ENCODE assay signal across 1 cellular context in the genomic region with DNA sequence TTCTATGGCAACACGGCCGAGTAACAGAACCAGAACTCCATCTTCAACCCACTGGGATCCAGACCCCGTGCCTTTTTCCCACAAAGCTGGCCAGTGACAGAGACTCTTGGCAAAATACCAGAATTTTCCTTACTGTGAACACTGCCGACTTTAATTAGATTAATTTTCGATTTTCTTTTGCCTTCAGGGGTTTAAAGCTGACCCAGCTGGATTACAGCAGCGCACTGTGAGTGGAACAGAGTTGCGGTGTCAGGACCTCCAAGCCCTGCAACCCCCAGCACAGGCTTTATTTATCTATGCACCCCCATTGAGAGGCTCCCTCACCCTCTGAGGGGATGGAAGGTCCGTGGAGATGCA.
TF ChIP-seq lines count a peak whose summit lies in the region.

No MANE protein-coding gene starts in this region.

TF ChIP-seq in H1, 55 proteins besides CTCF, POLR2A, EP300 and RAD21:
- TF ChIP-seq SIRT6 (IDR thresholded peaks at IDR 0.05; ENCODE audit: low read length) (no peak), RFX5 (IDR thresholded peaks at IDR 0.05; ENCODE audit: borderline replicate concordance, low read depth, low read length) (no peak), SIN3A (conservative IDR thresholded peaks at IDR 0.05 in 1 of 2, IDR thresholded peaks at IDR 0.05 in 1 of 2; ENCODE audit: low read depth in 1 of 2, low read length in 2 of 2) (no peak), POU5F1 (IDR thresholded peaks at IDR 0.05; ENCODE audit: low read depth, low read length) (no peak), CEBPB (IDR thresholded peaks at IDR 0.05; ENCODE audit: low read depth, low read length) (no peak), BRCA1 (IDR thresholded peaks at IDR 0.05; ENCODE audit: low read depth, low read length) (no peak), SP1 (IDR thresholded peaks at IDR 0.05; ENCODE audit: low read depth, low read length) (no peak), PHF8 (conservative IDR thresholded peaks at IDR 0.05; ENCODE audit: low read depth, low read length) (no peak), MAX (IDR thresholded peaks at IDR 0.05) (no peak), EZH2 (IDR thresholded peaks at IDR 0.05; ENCODE audit: low read depth, low read length, severe bottlenecking) (no peak), TBP (IDR thresholded peaks at IDR 0.05; ENCODE audit: low read depth, low read length) (no peak), TCF12 (IDR thresholded peaks at IDR 0.05; ENCODE audit: low read depth, low read length) (no peak), CHD2 (IDR thresholded peaks at IDR 0.05; ENCODE audit: low read length) (no peak)
